In genomic region chrX:150155396-150156048, GRCh38 we compare ENCODE assay signal across 13 cellular contexts.
DNase-seq lines count a peak whose midpoint lies in the region; ATAC-seq, FAIRE-seq and TF ChIP-seq lines count a peak whose summit lies in the region.
"Had no signal": no experiment of that assay in that cellular context is flagged by ENCODE, and none has a peak within 500 bp of the region (broad histone marks: within the 10 kb centered on the region; RNA-seq: fewer than 3 reads in every experiment).

No MANE protein-coding gene starts in this region.

- no peak overlapping the region for H3K4me3 ChIP-seq in esophagus squamous epithelium
- H3K4me3 ChIP-seq: uterus had no signal

- no peak overlapping the region for H3K27ac Mint-ChIP-seq in Calu3 (ENCODE audit: unreplicated experiment)
- H3K27ac Mint-ChIP-seq in chondrocyte (ENCODE audit: unreplicated experiment): peak overlapping the region; percentile 59
- no peak overlapping the region for H3K27ac Mint-ChIP-seq in activated T-helper 1 cell treated with anti-CD3 and anti-CD28 coated beads, Interleukin-12 subunit alpha, Interleukin-12 subunit beta, Interleukin-2, Interleukin-4 antibody, amounts not matched to agents 30 ng/mL and 10 ng/mL and 1 ng/mL, durations not matched to agents 14 hours and 24 hours and 36 hours
- H3K27ac Mint-ChIP-seq: brain, nephron progenitor cell had no signal

- peak; percentile 38 for DNase-seq in Calu3
- DNase-seq in LHCN-M2 (ENCODE audit: low read depth): peak; percentile 83
- no peak for DNase-seq in chondrocyte (ENCODE audit: low spot score)
- DNase-seq in left colon: peak; percentile 36 to 58
- no peak for DNase-seq in esophagus squamous epithelium (lab: John Stamatoyannopoulos, UW)
- no peak for DNase-seq in frontal cortex (ENCODE audit: low spot score in 2 of 2)
- no peak for DNase-seq in putamen (ENCODE audit: low spot score)
- DNase-seq in activated T-helper 1 cell treated with anti-CD3 and anti-CD28 coated beads, Interleukin-12 subunit alpha, Interleukin-12 subunit beta, Interleukin-2, Interleukin-4 antibody, amounts not matched to agents 30 ng/mL and 10 ng/mL and 1 ng/mL, durations not matched to agents 14 hours and 24 hours and 36 hours (ENCODE audit: low spot score): no peak
- DNase-seq: NCI-H2029 treated with DMSO at 0.1 percent for 48 hours, nephron progenitor cell, uterus had no signal

- no peaks in the 10 kb centered on the region for H3K9me3 ChIP-seq in esophagus squamous epithelium
- H3K9me3 ChIP-seq: uterus had no signal

- TF ChIP-seq CTCF in Calu3 (IDR thresholded peaks at IDR 0.05; ENCODE audit: unreplicated experiment) (no peak), chondrocyte (IDR thresholded peaks at IDR 0.05) (no peak), esophagus squamous epithelium (IDR thresholded peaks at IDR 0.05) (no peak)

- no peaks in the 10 kb centered on the region for H3K4me1 Mint-ChIP-seq in Calu3 (ENCODE audit: low read depth, unreplicated experiment)
- H3K4me1 Mint-ChIP-seq in chondrocyte (ENCODE audit: low read depth): peaks cover 29% of the 10 kb centered on the region
- H3K4me1 Mint-ChIP-seq in activated T-helper 1 cell treated with anti-CD3 and anti-CD28 coated beads, Interleukin-12 subunit alpha, Interleukin-12 subunit beta, Interleukin-2, Interleukin-4 antibody, amounts not matched to agents 30 ng/mL and 10 ng/mL and 1 ng/mL, durations not matched to agents 14 hours and 24 hours and 36 hours (ENCODE audit: low read depth): no peaks in the 10 kb centered on the region
- H3K4me1 Mint-ChIP-seq: brain, nephron progenitor cell had no signal

- no peaks in the 10 kb centered on the region for H3K9me3 Mint-ChIP-seq in Calu3 (ENCODE audit: low read depth, unreplicated experiment)
- H3K9me3 Mint-ChIP-seq in chondrocyte (ENCODE audit: low read depth): peaks cover 4% of the 10 kb centered on the region
- H3K9me3 Mint-ChIP-seq in activated T-helper 1 cell treated with anti-CD3 and anti-CD28 coated beads, Interleukin-12 subunit alpha, Interleukin-12 subunit beta, Interleukin-2, Interleukin-4 antibody, amounts not matched to agents 30 ng/mL and 10 ng/mL and 1 ng/mL, durations not matched to agents 14 hours and 24 hours and 36 hours: no peaks in the 10 kb centered on the region

- no peak overlapping the region for H3K4me3 Mint-ChIP-seq in Calu3 (ENCODE audit: low read depth, unreplicated experiment)
- H3K4me3 Mint-ChIP-seq in chondrocyte (ENCODE audit: unreplicated experiment): no peak overlapping the region
- H3K4me3 Mint-ChIP-seq in activated T-helper 1 cell treated with anti-CD3 and anti-CD28 coated beads, Interleukin-12 subunit alpha, Interleukin-12 subunit beta, Interleukin-2, Interleukin-4 antibody, amounts not matched to agents 30 ng/mL and 10 ng/mL and 1 ng/mL, durations not matched to agents 14 hours and 24 hours and 36 hours: no peak overlapping the region
- H3K4me3 Mint-ChIP-seq: brain, nephron progenitor cell had no signal

- H3K4me1 ChIP-seq in esophagus squamous epithelium: no peaks in the 10 kb centered on the region
- H3K4me1 ChIP-seq: uterus had no signal

- BruUV-seq in Calu3 (replicated peaks; lab: Mats Ljungman, UMichigan): no TSS peak

- peak; percentile 68 for ATAC-seq in left colon

- no peaks in the 10 kb centered on the region for H3K27me3 ChIP-seq in esophagus squamous epithelium
- H3K27me3 ChIP-seq: uterus had no signal

- FAIRE-seq in frontal cortex (lab: Jason Lieb, UNC): no peak

- no peak overlapping the region for H3K27ac ChIP-seq in esophagus squamous epithelium
- H3K27ac ChIP-seq: HL-60, uterus had no signal

- intact Hi-C loops in Calu3 (cut with micrococcal nuclease; ENCODE audit: unreplicated experiment): loop anchor here (10.0 kb wide), 1 partner anchor 209 kb away; the partner anchor contains the start of gene MAMLD1
- intact Hi-C loops in left colon (cut with DNase I, micrococcal nuclease): no loop called here
- intact Hi-C loops in esophagus squamous epithelium (cut with DNase I): no loop called here
- intact Hi-C loops in activated T-helper 1 cell treated with anti-CD3 and anti-CD28 coated beads, Interleukin-12 subunit alpha, Interleukin-12 subunit beta, Interleukin-2, Interleukin-4 antibody, amounts not matched to agents 30 ng/mL and 10 ng/mL and 1 ng/mL, durations not matched to agents 14 hours and 24 hours and 36 hours (cut with micrococcal nuclease): no loop called here

- no peak for TF ChIP-seq POLR2A in esophagus squamous epithelium (IDR thresholded peaks at IDR 0.05)

- no peaks in the 10 kb centered on the region for H3K36me3 Mint-ChIP-seq in Calu3 (ENCODE audit: insufficient read depth, unreplicated experiment)
- no peaks in the 10 kb centered on the region for H3K36me3 Mint-ChIP-seq in chondrocyte (ENCODE audit: low read depth)
- H3K36me3 Mint-ChIP-seq in activated T-helper 1 cell treated with anti-CD3 and anti-CD28 coated beads, Interleukin-12 subunit alpha, Interleukin-12 subunit beta, Interleukin-2, Interleukin-4 antibody, amounts not matched to agents 30 ng/mL and 10 ng/mL and 1 ng/mL, durations not matched to agents 14 hours and 24 hours and 36 hours (ENCODE audit: low read depth): no peaks in the 10 kb centered on the region
- H3K36me3 Mint-ChIP-seq: brain had no signal

- no peaks in the 10 kb centered on the region for H3K27me3 Mint-ChIP-seq in Calu3 (ENCODE audit: unreplicated experiment)
- H3K27me3 Mint-ChIP-seq in chondrocyte (ENCODE audit: low read depth): no peaks in the 10 kb centered on the region
- no peaks in the 10 kb centered on the region for H3K27me3 Mint-ChIP-seq in activated T-helper 1 cell treated with anti-CD3 and anti-CD28 coated beads, Interleukin-12 subunit alpha, Interleukin-12 subunit beta, Interleukin-2, Interleukin-4 antibody, amounts not matched to agents 30 ng/mL and 10 ng/mL and 1 ng/mL, durations not matched to agents 14 hours and 24 hours and 36 hours (ENCODE audit: insufficient read depth)
- H3K27me3 Mint-ChIP-seq: brain had no signal

- CTCF ChIA-PET in Calu3 (lab: Charles Lee): no interaction called here

- H3K36me3 ChIP-seq in esophagus squamous epithelium: no peaks in the 10 kb centered on the region
- H3K36me3 ChIP-seq: uterus had no signal

- WGBS in esophagus squamous epithelium, 2 donors: 28% methylated on average over 4 of the region's 5 CpGs; no CpG with 5 or more reads in 1 of the 2 donors

Comparison
In these comparisons a context has a peak if more than half of its experiments do, and no peak if none do; other contexts are left out.
1. DNase-seq: peak in Calu3 (single experiment), LHCN-M2 (single experiment) and left colon (2 of 2); none in chondrocyte (single experiment), esophagus squamous epithelium (single experiment), frontal cortex (0 of 2), putamen (single experiment) and activated T-helper 1 cell treated with anti-CD3 and anti-CD28 coated beads, Interleukin-12 subunit alpha, Interleukin-12 subunit beta, Interleukin-2, Interleukin-4 antibody, amounts not matched to agents 30 ng/mL and 10 ng/mL and 1 ng/mL, durations not matched to agents 14 hours and 24 hours and 36 hours (single experiment).